Comparison of ENCODE assay signal across 8 cellular contexts in the genomic region with DNA sequence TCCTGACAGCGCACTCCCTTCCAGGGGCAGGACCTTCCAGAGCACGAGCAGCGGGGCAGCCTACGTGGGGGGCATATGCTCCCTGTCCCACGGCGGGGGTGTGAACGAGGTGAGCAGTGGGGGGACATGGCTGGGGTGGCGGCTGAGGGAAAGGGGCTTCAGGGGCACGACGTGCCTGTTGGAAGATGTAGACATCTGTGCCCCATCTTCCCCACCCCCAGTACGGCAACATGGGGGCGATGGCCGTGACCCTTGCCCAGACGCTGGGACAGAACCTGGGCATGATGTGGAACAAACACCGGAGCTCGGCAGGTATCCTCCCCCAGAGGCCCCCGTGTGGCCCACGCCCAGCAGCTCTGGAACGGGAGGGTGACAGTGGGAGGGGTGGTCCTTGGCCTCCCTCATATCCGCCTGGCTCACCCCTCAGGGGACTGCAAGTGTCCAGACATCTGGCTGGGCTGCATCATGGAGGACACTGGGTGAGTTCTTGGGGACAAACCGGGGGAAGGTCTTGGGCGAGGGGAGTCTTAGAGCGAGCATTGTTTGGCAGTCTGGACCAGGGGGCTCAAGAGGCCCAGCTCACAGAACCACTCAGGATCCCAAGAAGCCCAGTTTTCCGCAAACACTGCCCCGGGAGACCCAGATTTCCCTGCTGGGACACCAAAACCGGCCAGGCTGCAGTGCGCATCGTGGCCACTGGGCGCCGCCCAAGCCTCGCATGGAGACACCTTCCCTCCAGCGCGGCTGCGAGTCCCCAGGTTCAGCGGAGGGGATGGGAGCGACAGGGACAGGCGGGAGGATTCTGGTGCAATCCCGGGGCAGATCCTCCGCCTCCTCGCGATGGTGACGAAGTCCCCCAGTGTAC. TPM values are rescaled to one million over a fixed set of nuclear protein-coding genes. Genes with fewer than 3 reads are reported as not detected.
A peak's percentile ranks its signal among the peaks of the same experiment; 100 is the strongest.
DNase-seq lines count a peak whose midpoint lies in the region; ATAC-seq and TF ChIP-seq lines count a peak whose summit lies in the region.

No MANE protein-coding gene starts in this region.

- H3K36me3 Mint-ChIP-seq in chondrocyte (ENCODE audit: low read depth): no peaks in the 10 kb centered on the region

- no peaks in the 10 kb centered on the region for H3K36me3 ChIP-seq in DOHH2 (ENCODE audit: control insufficient read depth, low read length)

- TF ChIP-seq CTCF in DOHH2 (IDR thresholded peaks at IDR 0.05; ENCODE audit: low read depth, low read length, poor library complexity, severe bottlenecking) (peak; percentile 96), chondrocyte (IDR thresholded peaks at IDR 0.05) (peak; percentile 95)

- H3K79me2 ChIP-seq in DOHH2 (ENCODE audit: control insufficient read depth, low read length): no peaks in the 10 kb centered on the region

- no peaks in the 10 kb centered on the region for H3K9me3 Mint-ChIP-seq in chondrocyte (ENCODE audit: low read depth)

- peak; percentile 85 for DNase-seq in NCI-H460 (ENCODE audit: extremely low read depth, low read depth)
- DNase-seq in activated CD4-positive, alpha-beta T cell treated with anti-CD3 and anti-CD28 coated beads for 24 hours (ENCODE audit: low read depth in 2 of 2): peak; percentile 86 to 94
- peak; percentile 95 for DNase-seq in chondrocyte (ENCODE audit: low spot score)
- DNase-seq in left colon: peak; percentile 75 to 94
- DNase-seq in stimulated activated CD4-positive, alpha-beta T cell treated with anti-CD3 and anti-CD28 coated beads, Interleukin-1b, Interleukin-23, amount 100 ng/mL, for 24 hours (ENCODE audit: low read depth in 4 of 4, low spot score in 1 of 4): peak; percentile 80 to 89 (median 85)

- peaks cover 3% of the 10 kb centered on the region for H3K27me3 Mint-ChIP-seq in chondrocyte (ENCODE audit: low read depth)

- H3K27ac Mint-ChIP-seq in chondrocyte (ENCODE audit: unreplicated experiment): peak overlapping the region; percentile 49

- peak overlapping the region; percentile 100 for H3K4me2 ChIP-seq in DOHH2 (ENCODE audit: low read length)

- peaks cover 24% of the 10 kb centered on the region for H3K4me1 ChIP-seq in DOHH2 (ENCODE audit: control insufficient read depth, low read length)

- ATAC-seq in HG03103 (IDR thresholded peaks at IDR 0.05; ENCODE audit: low read depth, unreplicated experiment): peak; percentile 32
- peak; percentile 72 for ATAC-seq in left colon
- ATAC-seq in GM21390 (IDR thresholded peaks at IDR 0.05; ENCODE audit: unreplicated experiment): no peak

- intact Hi-C loops in left colon (cut with DNase I, micrococcal nuclease): loop anchor here (5.0 kb wide), 2 partner anchors 88 to 93 kb away; no protein-coding TSS in a partner anchor

- H3K9me3 ChIP-seq in DOHH2 (ENCODE audit: control insufficient read depth, insufficient read depth, low read length): no peaks in the 10 kb centered on the region

- H3F3A ChIP-seq in DOHH2 (ENCODE audit: control insufficient read depth, insufficient read depth): no peaks in the 10 kb centered on the region

- 0 out of 2 replicates have a peak, but pooled peaks cover 2% of the 10 kb centered on the region for H4K20me1 ChIP-seq in DOHH2 (ENCODE audit: control insufficient read depth, insufficient read depth, low read depth, low read length)

- peak overlapping the region; percentile 83 for H3K4me3 Mint-ChIP-seq in chondrocyte (ENCODE audit: unreplicated experiment)

- peaks cover 14% of the 10 kb centered on the region for H3K4me1 Mint-ChIP-seq in chondrocyte (ENCODE audit: low read depth)

- no peaks in the 10 kb centered on the region for H3K27me3 ChIP-seq in DOHH2 (ENCODE audit: control insufficient read depth, low read length)

- H3K9me2 ChIP-seq in DOHH2 (replicated peaks; ENCODE audit: control insufficient read depth, low read length): no peaks in the 10 kb centered on the region

- H3K27ac ChIP-seq in DOHH2 (ENCODE audit: low read depth, low read length): no peak overlapping the region

- H3K4me3 ChIP-seq in DOHH2 (ENCODE audit: low read length): peak overlapping the region; percentile 90

RNA-seq across cellular contexts. Expression of gene ADAM11, which starts 15.7 kb away (rescaled TPM):
- 0.75 and 0.94 TPM in 2 replicates for total RNA-seq in NCI-H460 (2014; rRNA removed; shearing (Covaris generic))
- polyA plus RNA-seq in NCI-H460 (2014; cell fraction: nucleus; rRNA removed): 9.8 and 25.7 TPM in 2 replicates
- total RNA-seq in chondrocyte (0.44 to 0.49 TPM (median 0.47 TPM) in 3 replicates), left colon (under 1 TPM in 1 of 2 donors, not detected in 1; 0.42 TPM)

RNA-seq across cellular contexts. Expression of gene GJC1, which starts 55.6 kb away (rescaled TPM):
- total RNA-seq in NCI-H460 (2014; rRNA removed; shearing (Covaris generic)): 4.4 and 5.2 TPM in 2 replicates
- polyA plus RNA-seq in NCI-H460 (2014; cell fraction: nucleus; rRNA removed): 5.5 and 9.1 TPM in 2 replicates
- total RNA-seq in chondrocyte (26.8 to 50.5 TPM (median 46.4 TPM) in 3 replicates), left colon (10 to 100 TPM in 1 of 2 donors, under 1 TPM in 1; 0.95 to 18.6 TPM)
